ENCODE assay signal across 8 cellular contexts in genomic region chr17:75632863-75633483, GRCh38. TPM values are rescaled to one million over a fixed set of nuclear protein-coding genes. Genes with fewer than 3 reads are reported as not detected.
DNase-seq lines count a peak whose midpoint lies in the region; ATAC-seq and TF ChIP-seq lines count a peak whose summit lies in the region.

Gene SMIM5 (plus strand): TSS chr17:75633434. CDS start chr17:75640202, 6,768 bp downstream.

- no peaks in the 10 kb centered on the region for H3K36me3 ChIP-seq in fibroblast of lung (ENCODE audit: control insufficient read depth, insufficient read depth, low read length)

- no peaks in the 10 kb centered on the region for H3K9me3 ChIP-seq in fibroblast of lung (ENCODE audit: control insufficient read depth, insufficient read depth, low read depth, low read length)

- peak; percentile 81 to 92 for TF ChIP-seq CTCF in fibroblast of lung (conservative IDR thresholded peaks at IDR 0.05 in 1 of 2, IDR thresholded peaks at IDR 0.05 in 1 of 2; ENCODE audit: low read depth in 1 of 2, low read length in 2 of 2)

- peak within 1 kb of the TSS; percentile 73 for H3K27ac ChIP-seq in fibroblast of lung (ENCODE audit: insufficient read depth, low read length)

- DNase-seq in DMS53 treated with DMSO at 0.1 percent for 48 hours (lab: John Stamatoyannopoulos, UW; ENCODE audit: unreplicated experiment) = peak; percentile 77
- DNase-seq in HPDE6-E6E7 (ENCODE audit: extremely low spot score) = peak; percentile 93
- peak; percentile 79 for DNase-seq in RPMI8226
- peak; percentile 79 to 84 for DNase-seq in fibroblast of lung (ENCODE audit: low read depth in 2 of 2)
- peak; percentile 60 to 87 (median 80) for DNase-seq in naive thymus-derived CD8-positive, alpha-beta T cell
- DNase-seq in stimulated activated CD8-positive, alpha-beta memory T cell treated with anti-CD3 and anti-CD28 coated beads, Interleukin-7, amount 100 ng/mL, for 24 hours (ENCODE audit: low read depth) = peak; percentile 71

- POLR2A ChIA-PET in naive thymus-derived CD8-positive, alpha-beta T cell (lab: Charles Lee) = interaction anchor here (0.6 to 2.7 kb wide), 14 partner anchors 12 to 1116 kb away, joined by 3 to 11 read pairs (median 4); partner anchors contain the start of gene WBP2

- no peaks in the 10 kb centered on the region for H3K4me1 Mint-ChIP-seq in activated T-helper 17 cell treated with anti-CD3 and anti-CD28 coated beads, Interleukin-2, amount 50 U/mL, for 72 hours
- peaks cover 3 to 13% (median 6%) of the 10 kb centered on the region in 4 donors for H3K4me1 Mint-ChIP-seq in naive thymus-derived CD8-positive, alpha-beta T cell

- H3K9ac ChIP-seq in fibroblast of lung (ENCODE audit: insufficient read depth, low read length) = peak within 1 kb of the TSS; percentile 20

- no peaks in the 10 kb centered on the region for H3K36me3 Mint-ChIP-seq in activated T-helper 17 cell treated with anti-CD3 and anti-CD28 coated beads, Interleukin-2, amount 50 U/mL, for 72 hours (ENCODE audit: low read depth)
- no peaks in the 10 kb centered on the region for H3K36me3 Mint-ChIP-seq in naive thymus-derived CD8-positive, alpha-beta T cell

- H3K27me3 Mint-ChIP-seq in activated T-helper 17 cell treated with anti-CD3 and anti-CD28 coated beads, Interleukin-2, amount 50 U/mL, for 72 hours = no peaks in the 10 kb centered on the region
- H3K27me3 Mint-ChIP-seq in naive thymus-derived CD8-positive, alpha-beta T cell = no peaks in the 10 kb centered on the region

- H3K9me3 Mint-ChIP-seq in activated T-helper 17 cell treated with anti-CD3 and anti-CD28 coated beads, Interleukin-2, amount 50 U/mL, for 72 hours = no peaks in the 10 kb centered on the region
- no peaks in the 10 kb centered on the region for H3K9me3 Mint-ChIP-seq in naive thymus-derived CD8-positive, alpha-beta T cell

- no peak within 1 kb of the TSS for H3K4me3 ChIP-seq in fibroblast of lung (replicated peaks in 1 of 4; ENCODE audit: control extremely low read depth in 1 of 4, insufficient read depth in 1 of 4, low read depth in 3 of 4, low read length in 4 of 4)

- peak within 1 kb of the TSS; percentile 40 for H3K4me2 ChIP-seq in fibroblast of lung (ENCODE audit: extremely low read depth, insufficient read depth, low read length)

- peak within 1 kb of the TSS; percentile 1 for H2AFZ ChIP-seq in fibroblast of lung (ENCODE audit: low read length)

- no peaks in the 10 kb centered on the region for H3K27me3 ChIP-seq in fibroblast of lung (ENCODE audit: control insufficient read depth, insufficient read depth, low read length)

- ATAC-seq in activated T-helper 17 cell treated with anti-CD3 and anti-CD28 coated beads, Interleukin-2, amount 50 U/mL, for 72 hours (replicated peaks) = peak; percentile 92
- ATAC-seq in naive thymus-derived CD8-positive, alpha-beta T cell = peak; percentile 88 to 90
- no peak for ATAC-seq in HG02870 (IDR thresholded peaks at IDR 0.05; ENCODE audit: unreplicated experiment)

- H3K4me1 ChIP-seq in fibroblast of lung (ENCODE audit: control insufficient read depth, extremely low read depth, insufficient read depth, low read length) = peaks cover 14% of the 10 kb centered on the region

- H3K4me3 Mint-ChIP-seq in activated T-helper 17 cell treated with anti-CD3 and anti-CD28 coated beads, Interleukin-2, amount 50 U/mL, for 72 hours = no peak within 1 kb of the TSS
- no peak within 1 kb of the TSS for H3K4me3 Mint-ChIP-seq in naive thymus-derived CD8-positive, alpha-beta T cell

- H3K27ac Mint-ChIP-seq in activated T-helper 17 cell treated with anti-CD3 and anti-CD28 coated beads, Interleukin-2, amount 50 U/mL, for 72 hours = no peak within 1 kb of the TSS
- peak within 1 kb of the TSS in 3 of 10 donors; percentile 38 to 86 (median 56) for H3K27ac Mint-ChIP-seq in naive thymus-derived CD8-positive, alpha-beta T cell

- H3K79me2 ChIP-seq in fibroblast of lung (ENCODE audit: control insufficient read depth, insufficient read depth, low read length) = no peaks in the 10 kb centered on the region

- no peaks in the 10 kb centered on the region for H4K20me1 ChIP-seq in fibroblast of lung (ENCODE audit: control insufficient read depth, extremely low read depth, insufficient read depth, low read length)

RNA-seq across cellular contexts. Expression of gene SMIM5, which starts in this region (rescaled TPM):
- under 1 TPM in 1 of 2 donors, not detected in 1; 0.21 TPM for total RNA-seq in activated T-helper 17 cell treated with anti-CD3 and anti-CD28 coated beads, Interleukin-2, amount 50 U/mL, for 72 hours
- total RNA-seq in fibroblast of lung = under 0.01 and 0.17 TPM in 2 replicates
- 0.05 TPM in 1 of 2 replicates, not detected in the other for polyA plus RNA-seq in fibroblast of lung
- 0.10 TPM in 1 of 2 replicates, not detected in the other for polyA plus RNA-seq in fibroblast of lung (2012)
- not detected in 2 replicates for polyA minus RNA-seq in fibroblast of lung (ENCODE audit: low replicate concordance)
- total RNA-seq in naive thymus-derived CD8-positive, alpha-beta T cell = 1 to 10 TPM in 1 of 2 experiments, under 1 TPM in 1; 0.82 to 1.3 TPM
- polyA plus RNA-seq in naive thymus-derived CD8-positive, alpha-beta T cell = under 1 TPM in 2 of 3 donors, not detected in 1; 0.06 to 0.13 TPM

Comparison
In these comparisons a context has a peak if more than half of its experiments do, and no peak if none do; other contexts are left out.
1. Peak in ATAC-seq in activated T-helper 17 cell treated with anti-CD3 and anti-CD28 coated beads, Interleukin-2, amount 50 U/mL, for 72 hours; RNA of the gene not detected or under 1 TPM.
2. Peak in DNase-seq, H3K27ac ChIP-seq, H3K9ac ChIP-seq and H3K4me2 ChIP-seq in fibroblast of lung; RNA of the gene not detected or under 1 TPM.